ENCODE assay signal across 8 cellular contexts in the genomic region with DNA sequence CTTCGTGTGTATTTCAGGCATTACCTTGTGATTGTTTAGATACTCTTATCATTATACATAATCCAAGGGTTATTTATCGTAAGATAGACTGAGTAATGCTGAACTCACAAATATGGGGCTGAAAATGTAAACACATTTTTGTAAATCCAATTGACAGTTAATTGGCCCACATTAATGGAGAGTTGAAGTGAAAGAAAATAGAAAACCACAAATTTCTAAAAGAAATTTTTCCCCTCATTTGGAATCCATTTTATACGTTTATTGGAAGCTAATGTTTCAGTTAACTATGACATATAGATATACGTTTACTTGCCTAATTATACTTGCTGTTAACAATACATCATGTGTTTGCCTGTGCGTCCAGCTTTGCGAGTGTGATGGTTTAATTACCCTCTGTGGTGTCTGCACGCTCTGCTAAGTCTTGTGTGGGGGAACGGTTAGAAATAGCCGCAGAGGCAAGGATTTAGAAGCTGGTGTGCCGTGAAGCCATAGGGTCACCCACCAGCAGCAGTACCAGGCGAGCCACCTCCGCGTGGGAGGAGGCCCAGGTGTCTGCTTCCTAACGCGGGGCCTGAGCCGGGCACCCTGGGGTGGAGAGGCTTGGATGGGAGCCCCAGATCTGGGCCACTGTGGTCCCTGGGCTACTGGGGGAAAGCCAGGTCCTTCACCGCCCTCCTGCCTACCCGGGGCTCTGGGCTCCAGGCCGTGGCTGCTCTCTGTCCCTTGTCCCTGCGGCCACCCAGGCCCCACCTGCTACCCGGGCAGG. TPM values are rescaled to one million over a fixed set of nuclear protein-coding genes. Genes with fewer than 3 reads are reported as not detected.
DNase-seq lines count a peak whose midpoint lies in the region; ATAC-seq, FAIRE-seq and TF ChIP-seq lines count a peak whose summit lies in the region.

No MANE protein-coding gene starts in this region.

- H3K4me3 ChIP-seq in GM23338: no peak overlapping the region

- no peak overlapping the region for H3K27ac ChIP-seq in GM23338 (ENCODE audit: low read depth)

- DNase-seq in CD14-positive monocyte (ENCODE audit: low spot score): no peak
- DNase-seq in NCI-H1092 (lab: John Stamatoyannopoulos, UW): peak; percentile 29
- peak; percentile 39 for DNase-seq in cerebellar cortex (ENCODE audit: low spot score)
- no peak for DNase-seq in natural killer cell treated with Interleukin-12 subunit alpha and Interleukin-12 subunit beta and Interleukin-15 and Interleukin-18, amount 100 ng/mL, for 72 hours (ENCODE audit: low spot score)
- DNase-seq in GM23338 (ENCODE audit: low spot score): no peak
- no peak for DNase-seq in GM12892 (ENCODE audit: insufficient read length)

- H3K4me1 Mint-ChIP-seq in CD14-positive monocyte (peaks cover 37% of the 10 kb centered on the region), GM23338 (no peaks in the 10 kb centered on the region; the same call in 2 of the 3 replicates)
- H3K4me1 Mint-ChIP-seq in natural killer cell treated with Interleukin-12 subunit alpha and Interleukin-12 subunit beta and Interleukin-15 and Interleukin-18, amount 100 ng/mL, for 72 hours (ENCODE audit: low read depth in 2 of 2): peaks cover 50 to 55% of the 10 kb centered on the region in 2 donors

- H3K9me3 Mint-ChIP-seq in CD14-positive monocyte (peaks cover 0 to 3% (median 0%) of the 10 kb centered on the region in 7 donors), GM23338 (no peaks in the 10 kb centered on the region)
- H3K9me3 Mint-ChIP-seq in natural killer cell treated with Interleukin-12 subunit alpha and Interleukin-12 subunit beta and Interleukin-15 and Interleukin-18, amount 100 ng/mL, for 72 hours: no peaks in the 10 kb centered on the region

- H3K4me2 ChIP-seq in GM23338: no peak overlapping the region

- intact Hi-C loops in CD14-positive monocyte (cut with micrococcal nuclease): loop anchor here in 1 of 2 donors (5.0 kb wide), 1 partner anchor 41 kb away; a partner anchor contains a TSS

- TF ChIP-seq CTCF in CD14-positive monocyte (IDR thresholded peaks at IDR 0.05): no peak
- TF ChIP-seq CTCF in GM23338 (conservative IDR thresholded peaks at IDR 0.05; ENCODE audit: low read depth in 2 of 2): no peak

- H3K36me3 ChIP-seq in GM23338 (ENCODE audit: insufficient read depth): no peaks in the 10 kb centered on the region

- no peak for TF ChIP-seq POLR2A in GM12892 (IDR thresholded peaks at IDR 0.05; ENCODE audit: low read depth, low read length)

- no peaks in the 10 kb centered on the region for H3K27me3 ChIP-seq in GM23338 (ENCODE audit: insufficient read depth)

- H3K4me3 Mint-ChIP-seq in CD14-positive monocyte (no peak overlapping the region), GM23338 (no peak overlapping the region)
- peak overlapping the region; percentile 86 for H3K4me3 Mint-ChIP-seq in natural killer cell treated with Interleukin-12 subunit alpha and Interleukin-12 subunit beta and Interleukin-15 and Interleukin-18, amount 100 ng/mL, for 72 hours

- no peak for FAIRE-seq in GM12892 (lab: Jason Lieb, UNC)

- no peaks in the 10 kb centered on the region for H3K4me1 ChIP-seq in GM23338 (ENCODE audit: insufficient read depth)

- H3F3A ChIP-seq in GM23338 (replicated peaks; ENCODE audit: low read depth): no peaks in the 10 kb centered on the region

- H3K27ac Mint-ChIP-seq in CD14-positive monocyte (peak overlapping the region in 4 of 7 donors; percentile 23 to 94 (median 64)), GM23338 (no peak overlapping the region)
- H3K27ac Mint-ChIP-seq in natural killer cell treated with Interleukin-12 subunit alpha and Interleukin-12 subunit beta and Interleukin-15 and Interleukin-18, amount 100 ng/mL, for 72 hours: peak overlapping the region; percentile 76 to 93

- no peaks in the 10 kb centered on the region for H3K9me2 ChIP-seq in GM23338 (ENCODE audit: insufficient read depth)

- no peaks in the 10 kb centered on the region for H3K27me3 Mint-ChIP-seq in CD14-positive monocyte (ENCODE audit: low read depth in 3 of 3)
- H3K27me3 Mint-ChIP-seq in natural killer cell treated with Interleukin-12 subunit alpha and Interleukin-12 subunit beta and Interleukin-15 and Interleukin-18, amount 100 ng/mL, for 72 hours: no peaks in the 10 kb centered on the region
- no peaks in the 10 kb centered on the region for H3K27me3 Mint-ChIP-seq in GM23338 (ENCODE audit: insufficient read depth, low read depth, poor library complexity)

- no peak overlapping the region for H2AFZ ChIP-seq in GM23338

- ATAC-seq in natural killer cell treated with Interleukin-12 subunit alpha and Interleukin-12 subunit beta and Interleukin-15 and Interleukin-18, amount 100 ng/mL, for 72 hours: no peak
- ATAC-seq in GM18868 (IDR thresholded peaks at IDR 0.05; ENCODE audit: unreplicated experiment): no peak
- ATAC-seq in HG03354 (IDR thresholded peaks at IDR 0.05; ENCODE audit: poor library complexity, severe bottlenecking, unreplicated experiment): no peak
- ATAC-seq in GM23338: no peak

- no peaks in the 10 kb centered on the region for H4K20me1 ChIP-seq in GM23338 (replicated peaks; ENCODE audit: insufficient read depth)

- H3K36me3 Mint-ChIP-seq in CD14-positive monocyte (no peaks in the 10 kb centered on the region), GM23338 (ENCODE audit: low read depth) (no peaks in the 10 kb centered on the region)
- H3K36me3 Mint-ChIP-seq in natural killer cell treated with Interleukin-12 subunit alpha and Interleukin-12 subunit beta and Interleukin-15 and Interleukin-18, amount 100 ng/mL, for 72 hours: no peaks in the 10 kb centered on the region

- H3K79me2 ChIP-seq in GM23338 (replicated peaks; ENCODE audit: insufficient read depth): no peaks in the 10 kb centered on the region

TF ChIP-seq in GM23338, 12 proteins besides CTCF, POLR2A, EP300 and RAD21 (continues in another document):
- TF ChIP-seq NANOG (IDR thresholded peaks at IDR 0.05; ENCODE audit: borderline replicate concordance) (no peak), EZH2phosphoT487 (IDR thresholded peaks at IDR 0.05; ENCODE audit: unreplicated experiment) (no peak), EZH2 (IDR thresholded peaks at IDR 0.05; ENCODE audit: low read depth, unreplicated experiment) (no peak), JUNB (IDR thresholded peaks at IDR 0.05; ENCODE audit: unreplicated experiment) (no peak)

RNA-seq across cellular contexts. Expression of a gene that starts 38.0 kb away (rescaled TPM):
- polyA plus RNA-seq in CD14-positive monocyte (1 to 10 TPM in 1 of 2 donors, under 1 TPM in 1; 0.76 to 1.4 TPM), GM23338 (2016; fragmentation: Nextera tagmentation; extraction: Ambion mirVana) (0.23 TPM in 1 of 2 replicates, not detected in the other)
- 10 to 100 TPM; 19.8 to 21.0 TPM for total RNA-seq in natural killer cell treated with Interleukin-12 subunit alpha and Interleukin-12 subunit beta and Interleukin-15 and Interleukin-18, amount 100 ng/mL, for 72 hours
- total RNA-seq in GM23338 (2014; rRNA removed; shearing (Covaris generic)): 0.38 and 1.2 TPM in 2 replicates
- 4.5 TPM for polyA plus RNA-seq in GM12892 (2012; ENCODE audit: missing spikeins)

RNA-seq across cellular contexts. Expression of a gene that starts 39.7 kb away (rescaled TPM):
- polyA plus RNA-seq in CD14-positive monocyte (10 to 100 TPM; 15.5 to 27.5 TPM), GM23338 (2016; fragmentation: Nextera tagmentation; extraction: Ambion mirVana) (0.84 and 1.1 TPM in 2 replicates)
- total RNA-seq in natural killer cell treated with Interleukin-12 subunit alpha and Interleukin-12 subunit beta and Interleukin-15 and Interleukin-18, amount 100 ng/mL, for 72 hours: 10 to 100 TPM; 20.0 to 23.0 TPM
- total RNA-seq in GM23338 (2014; rRNA removed; shearing (Covaris generic)): 1.5 TPM in 2 replicates
- 29.4 TPM for polyA plus RNA-seq in GM12892 (2012; ENCODE audit: missing spikeins)

Comparison
In these comparisons a context has a peak if more than half of its experiments do, and no peak if none do; other contexts are left out.
1. DNase-seq: peak in NCI-H1092 (single experiment) and cerebellar cortex (single experiment); none in CD14-positive monocyte (single experiment), natural killer cell treated with Interleukin-12 subunit alpha and Interleukin-12 subunit beta and Interleukin-15 and Interleukin-18, amount 100 ng/mL, for 72 hours (single experiment), GM23338 (single experiment) and GM12892 (single experiment).